In the genomic region with DNA sequence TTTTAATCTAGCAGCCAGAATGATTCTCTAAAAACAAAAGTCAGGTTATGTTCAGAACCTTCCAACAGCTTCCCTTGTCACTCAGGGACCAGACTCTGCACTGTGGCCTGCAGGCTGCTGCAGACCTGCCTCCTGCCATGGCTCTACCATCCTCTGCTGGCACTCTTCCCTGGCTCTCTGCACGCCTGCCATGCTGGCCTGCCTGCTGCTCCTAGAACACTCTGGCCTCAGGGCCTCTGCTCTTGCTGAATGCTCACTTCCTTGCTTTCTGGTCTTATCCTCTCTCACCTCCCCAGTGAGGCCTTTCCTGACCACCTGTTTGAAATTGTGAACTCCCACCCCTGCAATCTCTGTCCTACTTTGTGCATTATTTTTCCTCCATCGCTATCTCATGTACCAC, we compare ENCODE assay signal across 15 cellular contexts.
A peak's percentile ranks its signal among the peaks of the same experiment; 100 is the strongest.
DNase-seq lines count a peak whose midpoint lies in the region; ATAC-seq and TF ChIP-seq lines count a peak whose summit lies in the region.
"Had no signal": no experiment of that assay in that cellular context is flagged by ENCODE, and none has a peak within 500 bp of the region (broad histone marks: within the 10 kb centered on the region; RNA-seq: fewer than 3 reads in every experiment).

No MANE protein-coding gene starts in this region.

- H3K36me3 Mint-ChIP-seq in mesothelial cell of epicardium = peaks cover 5% of the 10 kb centered on the region
- no peaks in the 10 kb centered on the region for H3K36me3 Mint-ChIP-seq in activated CD4-positive, alpha-beta memory T cell treated with anti-CD3 and anti-CD28 coated beads for 36 hours
- H3K36me3 Mint-ChIP-seq: IgD-negative memory B cell had no signal

- peak; percentile 89 for ATAC-seq in Right ventricle myocardium inferior
- ATAC-seq: activated CD8-positive, alpha-beta T cell treated with anti-CD3 and anti-CD28 coated beads for 36 hours; HCT116 had no signal

- no peaks in the 10 kb centered on the region for H3K27me3 Mint-ChIP-seq in mesothelial cell of epicardium (ENCODE audit: low read depth)
- H3K27me3 Mint-ChIP-seq in activated CD4-positive, alpha-beta memory T cell treated with anti-CD3 and anti-CD28 coated beads for 36 hours = no peaks in the 10 kb centered on the region
- H3K27me3 Mint-ChIP-seq: activated CD8-positive, alpha-beta T cell treated with anti-CD3 and anti-CD28 coated beads for 36 hours; IgD-negative memory B cell had no signal

- H3K4me1 ChIP-seq in right atrium auricular region = peaks cover 0 to 69% of the 10 kb centered on the region in 2 donors
- peaks cover 14% of the 10 kb centered on the region for H3K4me1 ChIP-seq in HAP-1

- POLR2A ChIA-PET in activated CD4-positive, alpha-beta memory T cell treated with anti-CD3 and anti-CD28 coated beads for 36 hours (lab: Charles Lee) = no interaction called here

- in situ Hi-C loops in HAP-1 (cut with MboI; ENCODE audit: low sequenced_read_pairs) = no loop called here

- CTCF ChIA-PET in activated CD4-positive, alpha-beta memory T cell treated with anti-CD3 and anti-CD28 coated beads for 36 hours (lab: Charles Lee) = no interaction called here

- no peak overlapping the region for H3K4me3 ChIP-seq in right atrium auricular region
- H3K4me3 ChIP-seq in HAP-1 = no peak overlapping the region

- H3K27me3 ChIP-seq in right atrium auricular region = no peaks in the 10 kb centered on the region
- no peaks in the 10 kb centered on the region for H3K27me3 ChIP-seq in HAP-1 (ENCODE audit: low read depth)

- peak; percentile 75 for DNase-seq in Right ventricle myocardium inferior (ENCODE audit: missing footprints)
- no peak for DNase-seq in right atrium auricular region (ENCODE audit: low spot score)
- DNase-seq in cerebellum (ENCODE audit: low spot score) = peak; percentile 62
- DNase-seq in mesothelial cell of epicardium (ENCODE audit: low spot score in 2 of 2, unreplicated experiment in 2 of 2) = no peak
- DNase-seq in HAP-1 (ENCODE audit: low spot score in 2 of 2) = no peak
- no peak for DNase-seq in NCI-H2081 (lab: John Stamatoyannopoulos, UW)
- DNase-seq in NCI-H510A (lab: John Stamatoyannopoulos, UW) = no peak
- DNase-seq in activated CD4-positive, alpha-beta memory T cell treated with anti-CD3 and anti-CD28 coated beads for 36 hours = no peak
- DNase-seq: activated CD8-positive, alpha-beta T cell treated with anti-CD3 and anti-CD28 coated beads for 36 hours; activated gamma-delta T cell; central memory CD4-positive, alpha-beta T cell; DND-41; T-helper 2 cell had no signal

- H3K9me3 Mint-ChIP-seq in mesothelial cell of epicardium = peaks cover 3% of the 10 kb centered on the region
- H3K9me3 Mint-ChIP-seq in activated CD4-positive, alpha-beta memory T cell treated with anti-CD3 and anti-CD28 coated beads for 36 hours = no peaks in the 10 kb centered on the region
- H3K9me3 Mint-ChIP-seq: activated CD8-positive, alpha-beta T cell treated with anti-CD3 and anti-CD28 coated beads for 36 hours; IgD-negative memory B cell had no signal

- peaks cover 35% of the 10 kb centered on the region for H3K4me1 Mint-ChIP-seq in mesothelial cell of epicardium
- peaks cover 15% of the 10 kb centered on the region for H3K4me1 Mint-ChIP-seq in activated CD4-positive, alpha-beta memory T cell treated with anti-CD3 and anti-CD28 coated beads for 36 hours (ENCODE audit: low read depth)

- H3K4me3 Mint-ChIP-seq in mesothelial cell of epicardium = no peak overlapping the region
- H3K4me3 Mint-ChIP-seq in activated CD4-positive, alpha-beta memory T cell treated with anti-CD3 and anti-CD28 coated beads for 36 hours = no peak overlapping the region
- H3K4me3 Mint-ChIP-seq: activated CD8-positive, alpha-beta T cell treated with anti-CD3 and anti-CD28 coated beads for 36 hours; IgD-negative memory B cell had no signal

- intact Hi-C loops in Right ventricle myocardium inferior (cut with DNase I) = loop anchor here (5.0 kb wide), 1 partner anchor 45 kb away; no protein-coding TSS in a partner anchor
- intact Hi-C loops in activated CD4-positive, alpha-beta memory T cell treated with anti-CD3 and anti-CD28 coated beads for 36 hours (cut with micrococcal nuclease) = no loop called here

- H3K27ac Mint-ChIP-seq in mesothelial cell of epicardium = peak overlapping the region; percentile 75
- no peak overlapping the region for H3K27ac Mint-ChIP-seq in activated CD4-positive, alpha-beta memory T cell treated with anti-CD3 and anti-CD28 coated beads for 36 hours
- H3K27ac Mint-ChIP-seq: activated CD8-positive, alpha-beta T cell treated with anti-CD3 and anti-CD28 coated beads for 36 hours; IgD-negative memory B cell had no signal

- H3K9me3 ChIP-seq in right atrium auricular region = no peaks in the 10 kb centered on the region
- H3K9me3 ChIP-seq in HAP-1 = no peaks in the 10 kb centered on the region

- TF ChIP-seq CTCF in right atrium auricular region (IDR thresholded peaks at IDR 0.05) = no peak
- TF ChIP-seq CTCF in mesothelial cell of epicardium (IDR thresholded peaks at IDR 0.05; ENCODE audit: unreplicated experiment) = no peak

- H3K27ac ChIP-seq in right atrium auricular region = peak overlapping the region in 1 of 2 donors; percentile 10

- no peaks in the 10 kb centered on the region for H3K36me3 ChIP-seq in right atrium auricular region
- no peaks in the 10 kb centered on the region for H3K36me3 ChIP-seq in HAP-1 (replicated peaks)

Comparison
In these comparisons a context has a peak if more than half of its experiments do, and no peak if none do; other contexts are left out.
1. DNase-seq: peak in Right ventricle myocardium inferior (single experiment) and cerebellum (single experiment); none in right atrium auricular region (single experiment), mesothelial cell of epicardium (0 of 2), HAP-1 (0 of 2), NCI-H2081 (0 of 2), NCI-H510A (single experiment) and activated CD4-positive, alpha-beta memory T cell treated with anti-CD3 and anti-CD28 coated beads for 36 hours (single experiment).